In the genomic region with DNA sequence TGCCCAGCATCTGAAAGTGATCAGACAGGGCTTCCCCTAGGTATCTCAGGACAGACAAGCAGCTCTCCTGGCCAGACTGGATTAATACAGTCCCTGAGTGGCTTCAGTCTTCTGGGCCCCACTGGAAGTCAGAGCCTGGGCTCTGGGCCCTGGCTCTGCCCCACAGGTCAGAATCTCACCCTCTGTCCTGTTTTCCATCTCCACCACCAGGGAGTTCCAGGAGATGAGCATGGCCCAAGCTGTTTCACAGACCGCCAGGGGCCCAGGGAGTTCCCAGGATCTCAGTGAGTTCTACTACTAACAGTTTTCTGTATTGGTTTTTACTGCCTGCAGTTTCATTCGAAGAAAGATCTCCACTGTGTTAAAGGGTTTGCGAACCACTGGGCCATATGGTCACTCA, we compare ENCODE assay signal across 18 cellular contexts.
DNase-seq lines count a peak whose midpoint lies in the region; ATAC-seq and TF ChIP-seq lines count a peak whose summit lies in the region.
"Had no signal": no experiment of that assay in that cellular context is flagged by ENCODE, and none has a peak within 500 bp of the region (broad histone marks: within the 10 kb centered on the region; RNA-seq: fewer than 3 reads in every experiment).

No MANE protein-coding gene starts in this region.

- H3K9me3 ChIP-seq in BE2C (peaks cover 4% of the 10 kb centered on the region; the same call in 1 of the 2 replicates), endodermal cell (ENCODE audit: control insufficient read depth, low read length) (peaks cover 24% of the 10 kb centered on the region)
- H3K9me3 ChIP-seq: Caco-2 had no signal

- H3K36me3 Mint-ChIP-seq in endodermal cell (ENCODE audit: low read depth) (peaks cover 34% of the 10 kb centered on the region), osteocyte (ENCODE audit: unreplicated experiment) (peaks cover 3% of the 10 kb centered on the region)

- ATAC-seq in left ventricle myocardium superior = peak; percentile 18
- ATAC-seq: HCT116 had no signal

- intact Hi-C loops in left ventricle myocardium superior (cut with micrococcal nuclease) = no loop called here

- H3K4me3 Mint-ChIP-seq in endodermal cell = no peak overlapping the region
- no peak overlapping the region for H3K4me3 Mint-ChIP-seq in osteocyte (ENCODE audit: unreplicated experiment)
- H3K4me3 Mint-ChIP-seq: B cell; CD4-positive, alpha-beta T cell had no signal

- peaks cover 17% of the 10 kb centered on the region for H3K4me1 ChIP-seq in BE2C
- peaks cover 8% of the 10 kb centered on the region for H3K4me1 ChIP-seq in endodermal cell (ENCODE audit: control insufficient read depth, insufficient read depth, low read length)
- H3K4me1 ChIP-seq: Caco-2 had no signal

- DNase-seq in BE2C (no peak), endodermal cell (no peak), left ventricle myocardium superior (peak; percentile 26), osteocyte (ENCODE audit: extremely low spot score, unreplicated experiment) (no peak), NCI-H2227 treated with DMSO at 0.1 percent for 48 hours (lab: John Stamatoyannopoulos, UW) (no peak), NCI-H2107 treated with DMSO at 0.1 percent for 48 hours (lab: John Stamatoyannopoulos, UW; ENCODE audit: unreplicated experiment) (no peak), DMS153 (lab: John Stamatoyannopoulos, UW) (no peak)
- DNase-seq in stimulated activated CD4-positive, alpha-beta T cell treated with anti-CD3 and anti-CD28 coated beads, Interleukin-15, amount 100 ng/mL, for 24 hours = no peak
- DNase-seq: Caco-2; CD4-positive, alpha-beta T cell; GF-D8; GOT3; Kasumi-1; NCI-H1436 treated with DMSO at 0.1 percent for 48 hours; NK-92 treated with Interleukin-12 subunit alpha and Interleukin-12 subunit beta, amount 100 ng/mL, for 24 hours had no signal

- no peak overlapping the region for H3K9ac ChIP-seq in endodermal cell (ENCODE audit: extremely low read depth, low read length, poor library complexity, severe bottlenecking)

- H3K9me3 Mint-ChIP-seq in endodermal cell = peaks cover 30% of the 10 kb centered on the region
- H3K9me3 Mint-ChIP-seq in osteocyte (ENCODE audit: unreplicated experiment) = peaks cover 12% of the 10 kb centered on the region

- H3K4me1 Mint-ChIP-seq in endodermal cell (peaks cover 18% of the 10 kb centered on the region), osteocyte (ENCODE audit: unreplicated experiment) (peaks cover 13% of the 10 kb centered on the region)
- H3K4me1 Mint-ChIP-seq: B cell had no signal

- no peaks in the 10 kb centered on the region for H3K36me3 ChIP-seq in BE2C
- H3K36me3 ChIP-seq in endodermal cell (ENCODE audit: control insufficient read depth, insufficient read depth, low read length) = no peaks in the 10 kb centered on the region
- H3K36me3 ChIP-seq: MG63 had no signal

- H3K27me3 ChIP-seq in BE2C = no peaks in the 10 kb centered on the region
- H3K27me3 ChIP-seq in endodermal cell (ENCODE audit: control insufficient read depth, insufficient read depth, low read length, poor library complexity, severe bottlenecking) = no peaks in the 10 kb centered on the region
- H3K27me3 ChIP-seq: MG63 had no signal

- peak overlapping the region; percentile 26 for H3K27ac Mint-ChIP-seq in endodermal cell
- peak overlapping the region; percentile 46 for H3K27ac Mint-ChIP-seq in osteocyte (ENCODE audit: unreplicated experiment)
- H3K27ac Mint-ChIP-seq: B cell; CD4-positive, alpha-beta T cell had no signal

- WGBS in endodermal cell (ENCODE audit: insufficient coverage in 1 of 2, insufficient read length in 1 of 2), 2 experiments = 93 to 100% methylated on average over 2 to 3 of the region's 3 CpGs

- H3K27me3 Mint-ChIP-seq in endodermal cell (ENCODE audit: insufficient read depth) (no peaks in the 10 kb centered on the region), osteocyte (ENCODE audit: unreplicated experiment) (no peaks in the 10 kb centered on the region)
- H3K27me3 Mint-ChIP-seq: B cell had no signal

- no peak overlapping the region for H3K27ac ChIP-seq in endodermal cell (ENCODE audit: low read depth, low read length)

- TF ChIP-seq CTCF in BE2C (IDR thresholded peaks at IDR 0.05; ENCODE audit: low read depth, low read length) (peak; percentile 23; the same call in 1 of the 2 replicates), endodermal cell (conservative IDR thresholded peaks at IDR 0.05) (no peak), osteocyte (IDR thresholded peaks at IDR 0.05) (no peak)

- H3K4me3 ChIP-seq in BE2C (ENCODE audit: low read depth, low read length) = no peak overlapping the region
- no peak overlapping the region for H3K4me3 ChIP-seq in endodermal cell (ENCODE audit: low read length)
- H3K4me3 ChIP-seq: MG63 had no signal
